Comparison of ENCODE assay signal across 34 cellular contexts in the genomic region with DNA sequence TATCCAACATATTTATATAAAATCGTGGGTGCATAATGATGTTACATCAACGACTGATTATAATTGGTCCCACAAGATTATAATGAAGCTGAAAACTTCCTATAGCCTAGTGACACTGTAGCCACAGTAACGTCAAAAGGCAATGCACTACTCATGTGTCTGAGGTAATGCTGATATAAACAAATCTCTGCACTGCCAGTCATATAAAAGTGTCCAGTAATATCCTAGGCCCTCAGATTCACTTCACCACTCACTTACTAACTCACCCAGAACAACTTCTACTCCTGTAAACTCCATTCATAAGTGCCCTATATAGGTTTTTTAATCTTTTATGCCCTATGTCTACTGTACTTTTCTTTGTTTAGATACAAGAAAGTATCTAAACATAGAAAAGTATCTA.
"Had no signal": no experiment of that assay in that cellular context is flagged by ENCODE, and none has a peak within 500 bp of the region (broad histone marks: within the 10 kb centered on the region; RNA-seq: fewer than 3 reads in every experiment).

No MANE protein-coding gene starts in this region.

- ATAC-seq: activated CD8-positive, alpha-beta T cell treated with anti-CD3 and anti-CD28 coated beads for 36 hours; activated naive CD4-positive, alpha-beta T cell treated with anti-CD3 and anti-CD28 coated beads, Interleukin-2, amount 50 U/mL, for 72 hours; body of pancreas; K562; PC-3; SK-N-SH treated with all-trans-retinoic acid at 6 μM for 48 hours; T-cell had no signal

- H3K4me1 ChIP-seq: breast epithelium had no signal

- H3K9me3 Mint-ChIP-seq: activated B cell treated with CpG ODN at 0.5 μM for 24 hours, T-cell had no signal

- DNase-seq: activated B cell treated with CpG ODN at 0.5 μM for 24 hours; activated CD4-positive, alpha-beta T cell treated with anti-CD3 and anti-CD28 coated beads, Interleukin-2, amount 10 ng/mL, durations not matched to agents 24 days and 14 days; activated CD4-positive, alpha-beta T cell treated with anti-CD3 and anti-CD28 coated beads, Interleukin-2, amount 50 U/mL, for 4 hours; activated CD4-positive, CD25-positive, alpha-beta regulatory T cell treated with anti-CD3 and anti-CD28 coated beads, Interleukin-2, amount 50 U/mL, for 72 hours; activated CD8-positive, alpha-beta T cell treated with anti-CD3 and anti-CD28 coated beads for 36 hours; activated gamma-delta T cell treated with Interleukin-2 at 50 U/mL for 16 hours; activated naive CD4-positive, alpha-beta T cell treated with anti-CD3 and anti-CD28 coated beads for 36 hours; activated T-cell treated with anti-CD3 and anti-CD28 coated beads, Interleukin-2, amount 50 U/mL, for 1 hour; adrenal gland; body of pancreas; cerebellar nuclear complex; NCI-H1105; NCI-H1417 treated with DMSO at 0.1 percent for 48 hours; NCI-H187 treated with DMSO at 0.1 percent for 48 hours; NCI-H2081; NCI-H2171 treated with DMSO at 0.1 percent for 48 hours; NCI-H2227 treated with DMSO at 0.1 percent for 48 hours; NCI-H446; NCI-H510A treated with DMSO at 0.1 percent for 48 hours; NCI-H748 treated with DMSO at 0.1 percent for 48 hours; NK-92 treated with Interleukin-12 subunit alpha and Interleukin-12 subunit beta, amount 100 ng/mL, for 24 hours; PC-3; Peyer's patch; RPMI8226; SIG-M5; T-cell; T-helper 2 cell; T-helper 9 cell had no signal

- H3K4me3 ChIP-seq: adrenal gland, body of pancreas, breast epithelium, K562, Peyer's patch had no signal

- H3K4me3 Mint-ChIP-seq: activated B cell treated with CpG ODN at 0.5 μM for 24 hours; activated CD4-positive, alpha-beta T cell treated with anti-CD3 and anti-CD28 coated beads, Interleukin-2, amount 10 ng/mL, durations not matched to agents 24 days and 14 days; activated CD8-positive, alpha-beta T cell treated with anti-CD3 and anti-CD28 coated beads for 36 hours; activated naive CD4-positive, alpha-beta T cell treated with anti-CD3 and anti-CD28 coated beads for 36 hours; activated T-helper 1 cell treated with anti-CD3 and anti-CD28 coated beads, Interleukin-12 subunit alpha, Interleukin-12 subunit beta, Interleukin-2, Interleukin-4 antibody, amounts not matched to agents 30 ng/mL and 10 ng/mL and 1 ng/mL, durations not matched to agents 14 hours and 24 hours and 36 hours; T-cell had no signal

- H3K36me3 ChIP-seq: adrenal gland, breast epithelium, Peyer's patch had no signal

- H3K27me3 Mint-ChIP-seq: activated B cell treated with CpG ODN at 0.5 μM for 24 hours; activated CD4-positive, alpha-beta T cell treated with anti-CD3 and anti-CD28 coated beads, Interleukin-2, amount 10 ng/mL, durations not matched to agents 24 days and 14 days; activated CD8-positive, alpha-beta T cell treated with anti-CD3 and anti-CD28 coated beads for 36 hours; T-cell had no signal

- H3K27me3 ChIP-seq: adrenal gland, body of pancreas, breast epithelium, Peyer's patch had no signal

- H3K27ac ChIP-seq: adrenal gland, body of pancreas, breast epithelium, Peyer's patch, VCaP had no signal

- H3K9me3 ChIP-seq: adrenal gland, body of pancreas, breast epithelium, Peyer's patch had no signal

- H3K27ac Mint-ChIP-seq: activated B cell treated with CpG ODN at 0.5 μM for 24 hours; activated CD4-positive, alpha-beta T cell treated with anti-CD3 and anti-CD28 coated beads, Interleukin-2, amount 10 ng/mL, durations not matched to agents 24 days and 14 days; activated CD8-positive, alpha-beta T cell treated with anti-CD3 and anti-CD28 coated beads for 36 hours; activated naive CD4-positive, alpha-beta T cell treated with anti-CD3 and anti-CD28 coated beads for 36 hours; activated naive CD4-positive, alpha-beta T cell treated with anti-CD3 and anti-CD28 coated beads, Interleukin-2, amount 50 U/mL, for 72 hours; activated T-helper 1 cell treated with anti-CD3 and anti-CD28 coated beads, Interleukin-12 subunit alpha, Interleukin-12 subunit beta, Interleukin-2, Interleukin-4 antibody, amounts not matched to agents 30 ng/mL and 10 ng/mL and 1 ng/mL, durations not matched to agents 14 hours and 24 hours and 36 hours; T-cell had no signal
